In genomic region chrX:110794601-110795000, GRCh38 we compare ENCODE assay signal across 1 cellular context.
TF ChIP-seq lines count a peak whose summit lies in the region.

No MANE protein-coding gene starts in this region.

TF ChIP-seq in WTC11, 78 proteins besides CTCF, POLR2A, EP300 and RAD21 (continued from another document):
- TF ChIP-seq, protein P1, sequence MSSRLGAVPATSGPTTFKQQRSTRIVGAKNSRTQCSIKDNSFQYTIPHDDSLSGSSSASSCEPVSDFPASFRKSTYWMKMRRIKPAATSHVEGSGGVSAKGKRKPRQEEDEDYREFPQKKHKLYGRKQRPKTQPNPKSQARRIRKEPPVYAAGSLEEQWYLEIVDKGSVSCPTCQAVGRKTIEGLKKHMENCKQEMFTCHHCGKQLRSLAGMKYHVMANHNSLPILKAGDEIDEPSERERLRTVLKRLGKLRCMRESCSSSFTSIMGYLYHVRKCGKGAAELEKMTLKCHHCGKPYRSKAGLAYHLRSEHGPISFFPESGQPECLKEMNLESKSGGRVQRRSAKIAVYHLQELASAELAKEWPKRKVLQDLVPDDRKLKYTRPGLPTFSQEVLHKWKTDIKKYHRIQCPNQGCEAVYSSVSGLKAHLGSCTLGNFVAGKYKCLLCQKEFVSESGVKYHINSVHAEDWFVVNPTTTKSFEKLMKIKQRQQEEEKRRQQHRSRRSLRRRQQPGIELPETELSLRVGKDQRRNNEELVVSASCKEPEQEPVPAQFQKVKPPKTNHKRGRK (CRISPR knock-in tag; IDR thresholded peaks at IDR 0.05; ENCODE audit: borderline replicate concordance): no peak
- no peak for TF ChIP-seq NR2C2 (CRISPR knock-in tag; IDR thresholded peaks at IDR 0.05)
- TF ChIP-seq NFE2L1 (CRISPR knock-in tag; IDR thresholded peaks at IDR 0.05): no peak
- TF ChIP-seq ZNF532 (CRISPR knock-in tag; IDR thresholded peaks at IDR 0.05; ENCODE audit: borderline replicate concordance): no peak
- TF ChIP-seq MYBL2 (CRISPR knock-in tag; IDR thresholded peaks at IDR 0.05): no peak
- no peak for TF ChIP-seq ZNF121 (CRISPR knock-in tag; IDR thresholded peaks at IDR 0.05)
- no peak for TF ChIP-seq ZNF232 (CRISPR knock-in tag; IDR thresholded peaks at IDR 0.05)
- TF ChIP-seq ZNF263 (CRISPR knock-in tag; IDR thresholded peaks at IDR 0.05; ENCODE audit: low read depth): no peak
- no peak for TF ChIP-seq FOXK1 (CRISPR knock-in tag; IDR thresholded peaks at IDR 0.05)
- TF ChIP-seq, protein P2, sequence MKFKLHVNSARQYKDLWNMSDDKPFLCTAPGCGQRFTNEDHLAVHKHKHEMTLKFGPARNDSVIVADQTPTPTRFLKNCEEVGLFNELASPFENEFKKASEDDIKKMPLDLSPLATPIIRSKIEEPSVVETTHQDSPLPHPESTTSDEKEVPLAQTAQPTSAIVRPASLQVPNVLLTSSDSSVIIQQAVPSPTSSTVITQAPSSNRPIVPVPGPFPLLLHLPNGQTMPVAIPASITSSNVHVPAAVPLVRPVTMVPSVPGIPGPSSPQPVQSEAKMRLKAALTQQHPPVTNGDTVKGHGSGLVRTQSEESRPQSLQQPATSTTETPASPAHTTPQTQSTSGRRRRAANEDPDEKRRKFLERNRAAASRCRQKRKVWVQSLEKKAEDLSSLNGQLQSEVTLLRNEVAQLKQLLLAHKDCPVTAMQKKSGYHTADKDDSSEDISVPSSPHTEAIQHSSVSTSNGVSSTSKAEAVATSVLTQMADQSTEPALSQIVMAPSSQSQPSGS (CRISPR knock-in tag; IDR thresholded peaks at IDR 0.05; ENCODE audit: borderline replicate concordance, low read depth): no peak
